24 cellular contexts compared by ENCODE assay signal in genomic region chr17:19005789-19006430, GRCh38. TPM values are rescaled to one million over a fixed set of nuclear protein-coding genes. Genes with fewer than 3 reads are reported as not detected.
DNase-seq lines count a peak whose midpoint lies in the region; ATAC-seq, FAIRE-seq and TF ChIP-seq lines count a peak whose summit lies in the region.
"Had no signal": no experiment of that assay in that cellular context is flagged by ENCODE, and none has a peak within 500 bp of the region (broad histone marks: within the 10 kb centered on the region; RNA-seq: fewer than 3 reads in every experiment).

No MANE protein-coding gene starts in this region.

- CTCF ChIA-PET in HEK293T (lab: Yijun Ruan, JAX) = no interaction called here

- H3K9me3 Mint-ChIP-seq in activated naive CD8-positive, alpha-beta T cell (ENCODE audit: low read depth) = no peaks in the 10 kb centered on the region
- no peaks in the 10 kb centered on the region for H3K9me3 Mint-ChIP-seq in activated naive CD8-positive, alpha-beta T cell treated with anti-CD3 and anti-CD28 coated beads, Interleukin-2, amount 50 U/mL, for 24 hours
- no peaks in the 10 kb centered on the region for H3K9me3 Mint-ChIP-seq in stimulated activated memory B cell treated with anti-CD40 and anti-IgM and Interleukin-4, amounts not matched to agents 10 μg/mL and 1 μg/mL and 100 μg/mL, for 72 hours

- DNase-seq in activated naive CD8-positive, alpha-beta T cell treated with anti-CD3 and anti-CD28 coated beads, Interleukin-2, amount 50 U/mL, for 24 hours = no peak
- DNase-seq in T-helper 17 cell (no peak), kidney (peak; percentile 26), NCI-H510A (lab: John Stamatoyannopoulos, UW) (no peak), HEK293T (ENCODE audit: extremely low spot score) (no peak)
- no peak for DNase-seq in stimulated activated naive CD4-positive, alpha-beta T cell (lab: John Stamatoyannopoulos, UW)
- DNase-seq: activated CD4-positive, CD25-positive, alpha-beta regulatory T cell treated with anti-CD3 and anti-CD28 coated beads, Interleukin-2, amount 50 U/mL, for 72 hours; activated T-cell treated with anti-CD3 and anti-CD28 coated beads, Interleukin-2, amount 50 U/mL, for 48 hours; aorta; left ventricle myocardium superior; NCI-H146; NCI-H226; Right ventricle myocardium superior; T-helper 2 cell; uterus had no signal

- no peaks in the 10 kb centered on the region for H3K27me3 Mint-ChIP-seq in activated naive CD8-positive, alpha-beta T cell
- H3K27me3 Mint-ChIP-seq in activated naive CD8-positive, alpha-beta T cell treated with anti-CD3 and anti-CD28 coated beads, Interleukin-2, amount 50 U/mL, for 24 hours = no peaks in the 10 kb centered on the region
- no peaks in the 10 kb centered on the region for H3K27me3 Mint-ChIP-seq in T-helper 17 cell
- H3K27me3 Mint-ChIP-seq in stimulated activated memory B cell treated with anti-CD40 and anti-IgM and Interleukin-4, amounts not matched to agents 10 μg/mL and 1 μg/mL and 100 μg/mL, for 72 hours = no peaks in the 10 kb centered on the region

- TF ChIP-seq CTCF in kidney (IDR thresholded peaks at IDR 0.05; ENCODE audit: borderline replicate concordance, extremely low read depth, insufficient read depth) = no peak

- H3K9me3 ChIP-seq in T-helper 17 cell (ENCODE audit: control insufficient read depth, low read length, poor library complexity, severe bottlenecking) = no peaks in the 10 kb centered on the region
- H3K9me3 ChIP-seq in kidney (ENCODE audit: control insufficient read depth in 1 of 2, low read length in 2 of 2) = peaks cover 0 to 4% of the 10 kb centered on the region in 2 donors
- H3K9me3 ChIP-seq: uterus had no signal

- FAIRE-seq in kidney (lab: Jason Lieb, UNC) = no peak
- FAIRE-seq: colon, GM12878 had no signal

- H3K4me1 Mint-ChIP-seq in activated naive CD8-positive, alpha-beta T cell (ENCODE audit: low read depth) = peaks cover 30% of the 10 kb centered on the region
- peaks cover 24% of the 10 kb centered on the region for H3K4me1 Mint-ChIP-seq in activated naive CD8-positive, alpha-beta T cell treated with anti-CD3 and anti-CD28 coated beads, Interleukin-2, amount 50 U/mL, for 24 hours
- H3K4me1 Mint-ChIP-seq in T-helper 17 cell = peaks cover 23% of the 10 kb centered on the region
- peaks cover 44% of the 10 kb centered on the region for H3K4me1 Mint-ChIP-seq in stimulated activated memory B cell treated with anti-CD40 and anti-IgM and Interleukin-4, amounts not matched to agents 10 μg/mL and 1 μg/mL and 100 μg/mL, for 72 hours

- no peaks in the 10 kb centered on the region for H3K36me3 Mint-ChIP-seq in activated naive CD8-positive, alpha-beta T cell
- H3K36me3 Mint-ChIP-seq in activated naive CD8-positive, alpha-beta T cell treated with anti-CD3 and anti-CD28 coated beads, Interleukin-2, amount 50 U/mL, for 24 hours (ENCODE audit: low read depth) = peaks cover 6% of the 10 kb centered on the region
- peaks cover 3% of the 10 kb centered on the region for H3K36me3 Mint-ChIP-seq in T-helper 17 cell (ENCODE audit: low read depth)
- H3K36me3 Mint-ChIP-seq in stimulated activated memory B cell treated with anti-CD40 and anti-IgM and Interleukin-4, amounts not matched to agents 10 μg/mL and 1 μg/mL and 100 μg/mL, for 72 hours = peaks cover 4% of the 10 kb centered on the region

- H3K4me3 ChIP-seq in kidney (ENCODE audit: low read length in 2 of 2) = no peak overlapping the region
- H3K4me3 ChIP-seq: uterus had no signal

- intact Hi-C loops in kidney (cut with DNase I) = no loop called here

- no peak overlapping the region for H3K27ac ChIP-seq in kidney (ENCODE audit: low read depth in 2 of 2, low read length in 2 of 2)

- peak overlapping the region; percentile 54 for H3K27ac Mint-ChIP-seq in activated naive CD8-positive, alpha-beta T cell
- H3K27ac Mint-ChIP-seq in activated naive CD8-positive, alpha-beta T cell treated with anti-CD3 and anti-CD28 coated beads, Interleukin-2, amount 50 U/mL, for 24 hours = no peak overlapping the region
- H3K27ac Mint-ChIP-seq in T-helper 17 cell = peak overlapping the region; percentile 83
- H3K27ac Mint-ChIP-seq in stimulated activated memory B cell treated with anti-CD40 and anti-IgM and Interleukin-4, amounts not matched to agents 10 μg/mL and 1 μg/mL and 100 μg/mL, for 72 hours = peak overlapping the region; percentile 81

- H3K36me3 ChIP-seq in kidney (ENCODE audit: control insufficient read depth in 1 of 2, insufficient read depth in 2 of 2, low read length in 2 of 2) = no peaks in the 10 kb centered on the region
- H3K36me3 ChIP-seq: gastroesophageal sphincter, uterus had no signal

- no peak for ATAC-seq in activated naive CD8-positive, alpha-beta T cell treated with anti-CD3 and anti-CD28 coated beads, Interleukin-2, amount 50 U/mL, for 24 hours
- ATAC-seq in T-helper 17 cell = no peak
- no peak for ATAC-seq in stimulated activated memory B cell treated with anti-CD40 and anti-IgM and Interleukin-4, amounts not matched to agents 10 μg/mL and 1 μg/mL and 100 μg/mL, for 72 hours
- ATAC-seq: gastroesophageal sphincter had no signal

- H3K4me1 ChIP-seq in kidney (ENCODE audit: control insufficient read depth in 1 of 2, insufficient read depth in 1 of 2, low read depth in 1 of 2, low read length in 2 of 2) = peaks cover 0 to 5% of the 10 kb centered on the region in 2 donors
- H3K4me1 ChIP-seq: uterus had no signal

- POLR2A ChIA-PET in HEK293T (lab: Yijun Ruan, JAX) = interaction anchor here (1.5 kb wide), 1 partner anchor 17 kb away, joined by 6 read pairs; no protein-coding TSS in a partner anchor

- H3K4me3 Mint-ChIP-seq in activated naive CD8-positive, alpha-beta T cell = peak overlapping the region; percentile 49
- H3K4me3 Mint-ChIP-seq in activated naive CD8-positive, alpha-beta T cell treated with anti-CD3 and anti-CD28 coated beads, Interleukin-2, amount 50 U/mL, for 24 hours = no peak overlapping the region
- no peak overlapping the region for H3K4me3 Mint-ChIP-seq in T-helper 17 cell
- peak overlapping the region; percentile 41 for H3K4me3 Mint-ChIP-seq in stimulated activated memory B cell treated with anti-CD40 and anti-IgM and Interleukin-4, amounts not matched to agents 10 μg/mL and 1 μg/mL and 100 μg/mL, for 72 hours

- no peak overlapping the region for H3K9ac ChIP-seq in kidney (ENCODE audit: low read length in 2 of 2)

TF ChIP-seq in HEK293T, 16 proteins besides CTCF, POLR2A, EP300 and RAD21:
- TF ChIP-seq ZNF384 (IDR thresholded peaks at IDR 0.05) = no peak
- TF ChIP-seq PKNOX1 (IDR thresholded peaks at IDR 0.05) = no peak
- no peak for TF ChIP-seq LEF1 (IDR thresholded peaks at IDR 0.05; ENCODE audit: borderline replicate concordance)
- no peak for TF ChIP-seq L3MBTL2 (conservative IDR thresholded peaks at IDR 0.05)
- no peak for TF ChIP-seq NFRKB (IDR thresholded peaks at IDR 0.05)
- TF ChIP-seq TARDBP (IDR thresholded peaks at IDR 0.05) = no peak
- TF ChIP-seq FOXK2 (IDR thresholded peaks at IDR 0.05) = no peak
- TF ChIP-seq SUZ12 (IDR thresholded peaks at IDR 0.05) = no peak
- TF ChIP-seq ARNT (IDR thresholded peaks at IDR 0.05) = no peak
- TF ChIP-seq HDGF (IDR thresholded peaks at IDR 0.05; ENCODE audit: borderline replicate concordance) = no peak
- no peak for TF ChIP-seq FOXM1 (IDR thresholded peaks at IDR 0.05; ENCODE audit: borderline replicate concordance)
- no peak for TF ChIP-seq ELF4 (IDR thresholded peaks at IDR 0.05)
- no peak for TF ChIP-seq FOXA1 (IDR thresholded peaks at IDR 0.05)
- no peak for TF ChIP-seq BHLHE40 (IDR thresholded peaks at IDR 0.05; ENCODE audit: borderline replicate concordance)
- TF ChIP-seq CTBP1 (IDR thresholded peaks at IDR 0.05; ENCODE audit: borderline replicate concordance) = no peak
- TF ChIP-seq SP1 (IDR thresholded peaks at IDR 0.05) = no peak

RNA-seq across cellular contexts. Expression of gene FAM83G, which starts 1.3 kb away (rescaled TPM):
- total RNA-seq in T-helper 17 cell (1 to 10 TPM; 7.8 to 7.9 TPM), kidney (8.0 TPM)
- polyA plus RNA-seq in kidney (ENCODE audit: insufficient read depth, low read depth, low replicate concordance) = 4.9 TPM

RNA-seq across cellular contexts. Expression of gene GRAP, which starts 40.8 kb away (rescaled TPM):
- total RNA-seq in T-helper 17 cell = 10 to 100 TPM; 23.8 to 26.7 TPM
- 8.4 TPM for total RNA-seq in kidney
- polyA plus RNA-seq in kidney (ENCODE audit: insufficient read depth, low read depth, low replicate concordance) = 7.0 TPM
- total RNA-seq: LHCN-M2, myocyte had no signal

RNA-seq across cellular contexts. Expression of gene SLC5A10, which starts 53.9 kb away (rescaled TPM):
- total RNA-seq in T-helper 17 cell = not detected
- 9.7 TPM for total RNA-seq in kidney
- polyA plus RNA-seq in kidney (ENCODE audit: insufficient read depth, low read depth, low replicate concordance) = 16.5 TPM
- total RNA-seq: aorta, G401, gastroesophageal sphincter, left ventricle myocardium superior, LHCN-M2, myocyte, Right ventricle myocardium superior, uterus had no signal
- polyA plus RNA-seq: AG04450 had no signal

Comparison
In these comparisons a context has a peak if more than half of its experiments do, and no peak if none do; other contexts are left out.
1. H3K4me3 Mint-ChIP-seq: peak in activated naive CD8-positive, alpha-beta T cell (single experiment) and stimulated activated memory B cell treated with anti-CD40 and anti-IgM and Interleukin-4, amounts not matched to agents 10 μg/mL and 1 μg/mL and 100 μg/mL, for 72 hours (single experiment); none in activated naive CD8-positive, alpha-beta T cell treated with anti-CD3 and anti-CD28 coated beads, Interleukin-2, amount 50 U/mL, for 24 hours (single experiment) and T-helper 17 cell (single experiment).
2. RNA of gene SLC5A10, which starts 53.9 kb away (total RNA-seq): 9.7 TPM in kidney (single experiment); not detected in T-helper 17 cell; every median in the first group is over 10 times any median in the second.